27 cellular contexts compared by ENCODE assay signal in genomic region chr9:37417857-37418618, GRCh38. TPM values are rescaled to one million over a fixed set of nuclear protein-coding genes. Genes with fewer than 3 reads are reported as not detected.
DNase-seq lines count a peak whose midpoint lies in the region; ATAC-seq, FAIRE-seq and TF ChIP-seq lines count a peak whose summit lies in the region.
"Had no signal": no experiment of that assay in that cellular context is flagged by ENCODE, and none has a peak within 500 bp of the region (broad histone marks: within the 10 kb centered on the region; RNA-seq: fewer than 3 reads in every experiment).

No MANE protein-coding gene starts in this region.

- FAIRE-seq in A549 (lab: Jason Lieb, UNC): no peak
- FAIRE-seq: endothelial cell of umbilical vein, GM19239, HTR-8/SVneo had no signal

- no peak overlapping the region for H3K4me3 ChIP-seq in A549
- H3K4me3 ChIP-seq in endodermal cell (ENCODE audit: low read length): no peak overlapping the region
- H3K4me3 ChIP-seq in right lobe of liver: no peak overlapping the region
- H3K4me3 ChIP-seq: lower lobe of right lung, testis, uterus had no signal

- peak overlapping the region; percentile 59 for H3K4me2 ChIP-seq in A549

- TF ChIP-seq CTCF in A549 (IDR thresholded peaks at IDR 0.05): no peak
- TF ChIP-seq CTCF in endodermal cell (conservative IDR thresholded peaks at IDR 0.05): no peak
- TF ChIP-seq CTCF in right lobe of liver (IDR thresholded peaks at IDR 0.05): no peak
- no peak for TF ChIP-seq CTCF in progenitor cell of endocrine pancreas (IDR thresholded peaks at IDR 0.05; ENCODE audit: unreplicated experiment)

- H3K9me3 ChIP-seq in A549: no peaks in the 10 kb centered on the region
- H3K9me3 ChIP-seq in endodermal cell (ENCODE audit: control insufficient read depth, low read length): no peaks in the 10 kb centered on the region
- no peaks in the 10 kb centered on the region for H3K9me3 ChIP-seq in right lobe of liver
- H3K9me3 ChIP-seq: lower lobe of right lung, testis, uterus had no signal

- H3K36me3 Mint-ChIP-seq in endodermal cell (ENCODE audit: low read depth): no peaks in the 10 kb centered on the region
- no peaks in the 10 kb centered on the region for H3K36me3 Mint-ChIP-seq in progenitor cell of endocrine pancreas (ENCODE audit: insufficient read depth)

- DNase-seq in A549 (ENCODE audit: low read depth in 1 of 2, low spot score in 1 of 2) (peak in 1 of 2 experiments; percentile 73), M059J (ENCODE audit: low read depth) (peak; percentile 20), endodermal cell (no peak), right lobe of liver (peak; percentile 85 to 95 (median 92)), progenitor cell of endocrine pancreas (ENCODE audit: low spot score, unreplicated experiment) (no peak), NCI-H2107 treated with DMSO at 0.1 percent for 48 hours (lab: John Stamatoyannopoulos, UW; ENCODE audit: unreplicated experiment) (no peak), NCI-H1694 treated with DMSO at 0.1 percent for 48 hours (lab: John Stamatoyannopoulos, UW) (no peak), GM19240 (ENCODE audit: insufficient read length, low spot score) (no peak)
- DNase-seq: activated naive CD8-positive, alpha-beta T cell treated with anti-CD3 and anti-CD28 coated beads, Interleukin-2, amount 50 U/mL, for 24 hours; activated T-cell treated with anti-CD3 and anti-CD28 coated beads, Interleukin-2, amount 50 U/mL, for 24 hours; CD4-positive, alpha-beta T cell; cerebellar nuclear complex; islet precursor cell; KG1; lower lobe of right lung; NCI-H1436 treated with DMSO at 0.1 percent for 48 hours; NCI-H446 treated with DMSO at 0.1 percent for 48 hours; OCI-M1; stimulated activated naive CD4-positive, alpha-beta T cell treated with Interleukin-2 at 50 U/mL for 16 hours; T-helper 2 cell; testis; uterus had no signal

- H3K9me3 Mint-ChIP-seq in endodermal cell: no peaks in the 10 kb centered on the region
- H3K9me3 Mint-ChIP-seq in progenitor cell of endocrine pancreas (ENCODE audit: low read depth): no peaks in the 10 kb centered on the region
- H3K9me3 Mint-ChIP-seq: activated naive CD8-positive, alpha-beta T cell treated with anti-CD3 and anti-CD28 coated beads, Interleukin-2, amount 50 U/mL, for 24 hours; activated T-cell treated with anti-CD3 and anti-CD28 coated beads, Interleukin-2, amount 50 U/mL, for 24 hours; CD4-positive, alpha-beta T cell; H9 had no signal

- no peak overlapping the region for H3K4me3 Mint-ChIP-seq in endodermal cell
- H3K4me3 Mint-ChIP-seq in progenitor cell of endocrine pancreas (ENCODE audit: low read depth): no peak overlapping the region
- H3K4me3 Mint-ChIP-seq: activated naive CD8-positive, alpha-beta T cell treated with anti-CD3 and anti-CD28 coated beads, Interleukin-2, amount 50 U/mL, for 24 hours; activated T-cell treated with anti-CD3 and anti-CD28 coated beads, Interleukin-2, amount 50 U/mL, for 24 hours; H9 had no signal

- H3K4me1 ChIP-seq in A549 (peaks cover 42% of the 10 kb centered on the region), endodermal cell (ENCODE audit: control insufficient read depth, insufficient read depth, low read length) (no peaks in the 10 kb centered on the region), right lobe of liver (peaks cover 0 to 64% (median 27%) of the 10 kb centered on the region in 4 donors)
- H3K4me1 ChIP-seq: uterus had no signal

- H3K9ac ChIP-seq in endodermal cell (ENCODE audit: extremely low read depth, low read length, poor library complexity, severe bottlenecking): no peak overlapping the region

- H3K27me3 Mint-ChIP-seq in endodermal cell (ENCODE audit: insufficient read depth) (peaks cover 4% of the 10 kb centered on the region), progenitor cell of endocrine pancreas (peaks cover 8% of the 10 kb centered on the region)
- H3K27me3 Mint-ChIP-seq: CD4-positive, alpha-beta T cell had no signal

- H3K4me1 Mint-ChIP-seq in endodermal cell (peaks cover 14% of the 10 kb centered on the region), progenitor cell of endocrine pancreas (ENCODE audit: low read depth) (peaks cover 12% of the 10 kb centered on the region)

- no peak for TF ChIP-seq EP300 in A549 (IDR thresholded peaks at IDR 0.05)

- ATAC-seq in A549 (no peak), right lobe of liver (peak; percentile 54 to 71 (median 65))
- ATAC-seq: activated naive CD8-positive, alpha-beta T cell treated with anti-CD3 and anti-CD28 coated beads, Interleukin-2, amount 50 U/mL, for 24 hours; lower lobe of right lung; Right ventricle myocardium inferior had no signal

- H3K27ac Mint-ChIP-seq in endodermal cell (peak overlapping the region; percentile 13), progenitor cell of endocrine pancreas (no peak overlapping the region)
- H3K27ac Mint-ChIP-seq: activated naive CD8-positive, alpha-beta T cell treated with anti-CD3 and anti-CD28 coated beads, Interleukin-2, amount 50 U/mL, for 24 hours; CD4-positive, alpha-beta T cell; H9 had no signal

- POLR2A ChIA-PET in A549 (lab: Yijun Ruan, JAX): no interaction called here

- H3K36me3 ChIP-seq in endodermal cell (ENCODE audit: control insufficient read depth, insufficient read depth, low read length) (no peaks in the 10 kb centered on the region), right lobe of liver (no peaks in the 10 kb centered on the region)
- H3K36me3 ChIP-seq: lower lobe of right lung, uterus had no signal

- no peaks in the 10 kb centered on the region for H3K27me3 ChIP-seq in endodermal cell (ENCODE audit: control insufficient read depth, insufficient read depth, low read length, poor library complexity, severe bottlenecking)
- no peaks in the 10 kb centered on the region for H3K27me3 ChIP-seq in right lobe of liver
- H3K27me3 ChIP-seq: testis, uterus had no signal

- 56% methylated on average over 9 of the region's 9 CpGs for WGBS in A549 (ENCODE audit: missing lambda C conversion rate)
- WGBS in endodermal cell (ENCODE audit: insufficient coverage in 1 of 2, insufficient read length in 1 of 2), 2 experiments: 94 to 100% methylated on average over 2 to 9 of the region's 9 CpGs
- WGBS in right lobe of liver (ENCODE audit: insufficient coverage, low coverage, low lambda C conversion rate, missing lambda C conversion rate): 38% methylated on average over 5 of the region's 9 CpGs

- TF ChIP-seq RAD21 in A549 (conservative IDR thresholded peaks at IDR 0.05 in 1 of 2, IDR thresholded peaks at IDR 0.05 in 1 of 2): no peak

- no peak for TF ChIP-seq POLR2A in A549 (IDR thresholded peaks at IDR 0.05; ENCODE audit: low read length)
- TF ChIP-seq POLR2A in right lobe of liver (IDR thresholded peaks at IDR 0.05): peak; percentile 52

- intact Hi-C loops in right lobe of liver (cut with DNase I): no loop called here

- CTCF ChIA-PET in A549 (lab: Yijun Ruan, JAX): interaction anchor here (1.1 to 3.4 kb wide), 5 partner anchors 8 to 48 kb away, joined by 3 to 14 read pairs (median 5); no protein-coding TSS in a partner anchor

- peak overlapping the region; percentile 65 to 73 for H3K27ac ChIP-seq in A549
- H3K27ac ChIP-seq in endodermal cell (ENCODE audit: low read depth, low read length): no peak overlapping the region
- peak overlapping the region; percentile 62 to 92 (median 84) for H3K27ac ChIP-seq in right lobe of liver
- H3K27ac ChIP-seq: lower lobe of right lung, testis, uterus had no signal

TF ChIP-seq in A549, 52 proteins besides CTCF, POLR2A, EP300 and RAD21:
- TF ChIP-seq, protein P1, sequence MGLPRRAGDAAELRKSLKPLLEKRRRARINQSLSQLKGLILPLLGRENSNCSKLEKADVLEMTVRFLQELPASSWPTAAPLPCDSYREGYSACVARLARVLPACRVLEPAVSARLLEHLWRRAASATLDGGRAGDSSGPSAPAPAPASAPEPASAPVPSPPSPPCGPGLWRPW (IDR thresholded peaks at IDR 0.05): no peak
- TF ChIP-seq ZSCAN20 (CRISPR knock-in tag; IDR thresholded peaks at IDR 0.05) (no peak), SMC3 (IDR thresholded peaks at IDR 0.05) (no peak)
TF ChIP-seq in A549: peak in this region for 0.

RNA-seq across cellular contexts. Expression of gene GRHPR, which starts 4.5 kb away (rescaled TPM):
- polyA plus RNA-seq in A549 (2011; rRNA removed) (111 and 132 TPM in 2 replicates), A549 (2017; fragmentation: RNase III; extraction: RNeasy Plus Mini Kit Qiagen cat#74134 plus additional on column Dnase treatment) (144 to 159 TPM (median 146 TPM) in 3 replicates)
- 257 and 266 TPM in 2 replicates for polyA plus RNA-seq in A549 (2012; cell fraction: cytosol; rRNA removed)
- 262 and 287 TPM in 2 replicates for polyA plus RNA-seq in A549 (2012; cell fraction: nucleus; rRNA removed)
- 139 and 145 TPM in 2 replicates for polyA minus RNA-seq in A549 (2011; rRNA and poly(A)+ RNA removed)
- 129 and 133 TPM in 2 replicates for total RNA-seq in M059J (2014; rRNA removed; shearing (Covaris generic))
- total RNA-seq in endodermal cell (100 to 1,000 TPM; 105 to 128 TPM), right lobe of liver (100 to 1,000 TPM; 159 to 424 (median 359) TPM), progenitor cell of endocrine pancreas (98.0 and 101 TPM in 2 replicates)
- 105 TPM for polyA plus RNA-seq in endodermal cell (2013, experiment 1 of 2)
- polyA plus RNA-seq in endodermal cell (2013, experiment 2 of 2): 92.7 TPM

RNA-seq across cellular contexts. Expression of gene ZBTB5, which starts 47.2 kb away (rescaled TPM):
- 18.1 and 19.8 TPM in 2 replicates for polyA plus RNA-seq in A549 (2011; rRNA removed)
- polyA plus RNA-seq in A549 (2012; cell fraction: cytosol; rRNA removed): 6.7 and 8.8 TPM in 2 replicates
- polyA plus RNA-seq in A549 (2012; cell fraction: nucleus; rRNA removed): 12.0 and 15.5 TPM in 2 replicates
- polyA plus RNA-seq in A549 (2017; fragmentation: RNase III; extraction: RNeasy Plus Mini Kit Qiagen cat#74134 plus additional on column Dnase treatment): 10.7 to 12.4 TPM (median 11.7 TPM) in 3 replicates
- polyA minus RNA-seq in A549 (2011; rRNA and poly(A)+ RNA removed): 26.7 and 29.1 TPM in 2 replicates
- total RNA-seq in M059J (2014; rRNA removed; shearing (Covaris generic)): 14.1 and 17.7 TPM in 2 replicates
- total RNA-seq in endodermal cell: 10 to 100 TPM; 12.5 to 19.4 TPM
- polyA plus RNA-seq in endodermal cell (2013, experiment 1 of 2): 26.2 TPM
- 25.8 TPM for polyA plus RNA-seq in endodermal cell (2013, experiment 2 of 2)
- total RNA-seq in right lobe of liver: 1 to 10 TPM; 4.3 to 6.6 (median 5.5) TPM
- total RNA-seq in progenitor cell of endocrine pancreas: 21.2 and 21.8 TPM in 2 replicates

Comparison
In these comparisons a context has a peak if more than half of its experiments do, and no peak if none do; other contexts are left out.
1. ATAC-seq: peak in right lobe of liver (4 of 4); none in A549 (0 of 2).
2. DNase-seq: peak in M059J (single experiment) and right lobe of liver (3 of 3); none in endodermal cell (single experiment), progenitor cell of endocrine pancreas (single experiment), NCI-H2107 treated with DMSO at 0.1 percent for 48 hours (single experiment), NCI-H1694 treated with DMSO at 0.1 percent for 48 hours (single experiment) and GM19240 (single experiment).